ENCODE assay signal across 1 cellular context in genomic region chr18:24014062-24014985, GRCh38.
TF ChIP-seq lines count a peak whose summit lies in the region.

Gene TTC39C, plus strand, starts transcription at chr18:24014754. Its CDS starts 118 bp downstream, at chr18:24014872.

TF ChIP-seq in HEK293, 187 proteins besides CTCF, POLR2A, EP300 and RAD21 (continued from another document and continues in another):
- no peak for TF ChIP-seq ZNF707 (tag by site-specific recombination; IDR thresholded peaks at IDR 0.05)
- TF ChIP-seq ZSCAN23 (tag by site-specific recombination; IDR thresholded peaks at IDR 0.05) = no peak
- no peak for TF ChIP-seq ZNF175 (tag by site-specific recombination; IDR thresholded peaks at IDR 0.05)
- no peak for TF ChIP-seq MZF1 (tag by site-specific recombination; IDR thresholded peaks at IDR 0.05; ENCODE audit: borderline replicate concordance)
- TF ChIP-seq IKZF3 (tag by site-specific recombination; IDR thresholded peaks at IDR 0.05) = peak; percentile 39; the same call in 1 of the 2 replicates
- TF ChIP-seq ZNF571 (tag by site-specific recombination; IDR thresholded peaks at IDR 0.05) = no peak
- TF ChIP-seq ZBTB11 (tag by site-specific recombination; conservative IDR thresholded peaks at IDR 0.05; ENCODE audit: low read depth) = peak; percentile 78
- no peak for TF ChIP-seq ZNF202 (tag by site-specific recombination; IDR thresholded peaks at IDR 0.05; ENCODE audit: borderline replicate concordance)
- peak; percentile 58; the same call in 1 of the 2 replicates for TF ChIP-seq ZFP37 (tag by site-specific recombination; IDR thresholded peaks at IDR 0.05)
- 0 out of 2 replicates have a peak, but pooled peaks have one; percentile 25 for TF ChIP-seq ZNF660 (tag by site-specific recombination; IDR thresholded peaks at IDR 0.05)
- peak; percentile 65; the same call in 1 of the 2 replicates for TF ChIP-seq ZBTB10 (tag by site-specific recombination; IDR thresholded peaks at IDR 0.05)
- no peak for TF ChIP-seq ZNF266 (tag by site-specific recombination; IDR thresholded peaks at IDR 0.05; ENCODE audit: low read depth)
- TF ChIP-seq ZNF701 (tag by site-specific recombination; IDR thresholded peaks at IDR 0.05) = no peak
- peak; percentile 37; the same call in 1 of the 2 replicates for TF ChIP-seq ZNF777 (tag by site-specific recombination; IDR thresholded peaks at IDR 0.05; ENCODE audit: borderline replicate concordance)
- no peak for TF ChIP-seq AEBP2 (tag by site-specific recombination; IDR thresholded peaks at IDR 0.05; ENCODE audit: borderline replicate concordance)
- no peak for TF ChIP-seq GLI4 (tag by site-specific recombination; IDR thresholded peaks at IDR 0.05)
- no peak for TF ChIP-seq ZNF341 (tag by site-specific recombination; IDR thresholded peaks at IDR 0.05; ENCODE audit: low read depth)
- TF ChIP-seq ZNF600 (tag by site-specific recombination; IDR thresholded peaks at IDR 0.05) = no peak
- peak; percentile 41 for TF ChIP-seq ZBTB26 (tag by site-specific recombination; optimal IDR thresholded peaks at IDR 0.05)
- 0 out of 2 replicates have a peak, but pooled peaks have one; percentile 15 for TF ChIP-seq ZBTB7A (tag by site-specific recombination; IDR thresholded peaks at IDR 0.05; ENCODE audit: low read depth)
- TF ChIP-seq RBAK (tag by site-specific recombination; IDR thresholded peaks at IDR 0.05) = no peak
- TF ChIP-seq ZNF18 (tag by site-specific recombination; IDR thresholded peaks at IDR 0.05) = no peak
- no peak for TF ChIP-seq ZNF350 (tag by site-specific recombination; IDR thresholded peaks at IDR 0.05)
- TF ChIP-seq ZNF548 (tag by site-specific recombination; IDR thresholded peaks at IDR 0.05) = no peak
- peak; percentile 41 for TF ChIP-seq ZBTB8A (tag by site-specific recombination; IDR thresholded peaks at IDR 0.05)
- no peak for TF ChIP-seq ZNF16 (tag by site-specific recombination; IDR thresholded peaks at IDR 0.05; ENCODE audit: low read depth)
- 0 out of 2 replicates have a peak, but pooled peaks have one; percentile 46 for TF ChIP-seq ZXDB (tag by site-specific recombination; IDR thresholded peaks at IDR 0.05)
- no peak for TF ChIP-seq PRDM2 (tag by site-specific recombination; IDR thresholded peaks at IDR 0.05; ENCODE audit: borderline replicate concordance)
- 0 out of 2 replicates have a peak, but pooled peaks have one; percentile 21 for TF ChIP-seq ZNF394 (tag by site-specific recombination; IDR thresholded peaks at IDR 0.05; ENCODE audit: borderline replicate concordance)
- no peak for TF ChIP-seq ZNF37A (tag by site-specific recombination; IDR thresholded peaks at IDR 0.05)
- no peak for TF ChIP-seq ZBTB49 (tag by site-specific recombination; IDR thresholded peaks at IDR 0.05; ENCODE audit: low read depth)
- TF ChIP-seq ZNF658 (tag by site-specific recombination; IDR thresholded peaks at IDR 0.05) = no peak
- TF ChIP-seq ZBTB48 (tag by site-specific recombination; IDR thresholded peaks at IDR 0.05) = peak; percentile 19; the same call in 1 of the 2 replicates
- peak; percentile 77 for TF ChIP-seq KLF9 (tag by site-specific recombination; IDR thresholded peaks at IDR 0.05; ENCODE audit: low read depth)
- TF ChIP-seq ZNF239 (tag by site-specific recombination; IDR thresholded peaks at IDR 0.05) = no peak
- TF ChIP-seq ZNF148 (tag by site-specific recombination; IDR thresholded peaks at IDR 0.05; ENCODE audit: borderline replicate concordance) = no peak
